ENCODE assay signal across 8 cellular contexts in the genomic region with DNA sequence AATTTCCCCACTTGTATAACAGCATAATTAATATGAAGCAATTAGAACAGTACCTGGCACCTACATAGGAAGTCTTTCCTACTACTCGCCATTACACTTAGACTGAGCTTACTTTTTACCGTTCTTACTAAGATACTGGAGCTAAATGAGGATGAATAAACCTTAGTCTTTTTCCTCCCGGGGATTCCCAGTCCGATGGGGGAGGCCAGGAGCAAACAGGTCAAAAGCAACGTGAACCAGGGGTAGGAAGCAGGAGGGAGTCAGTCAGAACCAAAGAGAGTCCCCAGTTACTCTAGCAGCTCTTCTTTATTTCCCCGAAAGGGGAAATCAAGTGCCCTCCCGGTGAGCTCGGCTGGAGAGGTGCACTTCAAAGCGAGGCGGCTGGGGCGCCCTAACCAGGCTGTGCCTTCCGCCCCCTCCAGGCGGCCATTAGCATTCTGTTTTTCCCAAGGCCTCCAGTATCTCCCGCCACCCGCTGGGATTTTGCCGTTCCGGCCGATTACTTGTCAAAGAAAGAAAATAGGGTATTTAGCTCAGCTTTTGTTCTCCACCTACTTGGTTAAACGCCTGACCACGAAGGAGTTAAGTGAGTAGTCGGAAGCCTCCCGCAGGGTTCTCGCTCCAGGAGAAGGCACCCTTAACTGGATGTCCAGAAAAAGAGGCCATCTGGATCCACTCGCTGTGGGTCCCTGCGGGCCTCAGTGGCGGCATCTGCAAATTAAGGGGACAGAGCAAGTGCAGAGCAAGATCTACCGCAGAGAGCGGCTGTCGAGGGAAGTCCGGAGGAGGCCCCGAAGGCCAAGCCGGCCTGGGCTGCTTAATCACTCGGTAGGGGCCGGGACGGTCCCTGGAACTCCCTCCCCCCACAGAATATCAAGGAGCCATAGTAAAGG. TPM values are rescaled to one million over a fixed set of nuclear protein-coding genes. Genes with fewer than 3 reads are reported as not detected.
DNase-seq lines count a peak whose midpoint lies in the region; ATAC-seq and TF ChIP-seq lines count a peak whose summit lies in the region.

No MANE protein-coding gene starts in this region.

- peaks cover 0 to 79% of the 10 kb centered on the region in 2 donors for H3K27me3 ChIP-seq in tibial artery

- H3K36me3 Mint-ChIP-seq in brain (no peaks in the 10 kb centered on the region), nephron (ENCODE audit: low read depth) (no peaks in the 10 kb centered on the region)

- ATAC-seq in GM18870 (IDR thresholded peaks at IDR 0.05; ENCODE audit: unreplicated experiment) (peak; percentile 49), HG03354 (IDR thresholded peaks at IDR 0.05; ENCODE audit: poor library complexity, severe bottlenecking, unreplicated experiment) (peak; percentile 60), HG02970 (IDR thresholded peaks at IDR 0.05; ENCODE audit: low FRiP score, unreplicated experiment) (no peak)

- H3K9me3 Mint-ChIP-seq in brain (peaks cover 0 to 7% (median 2%) of the 10 kb centered on the region in 5 experiments), nephron (no peaks in the 10 kb centered on the region)

- intact Hi-C loops in tibial artery (cut with DNase I; ENCODE audit: low total_unique reads) = no loop called here

- no peak overlapping the region for H3K27ac Mint-ChIP-seq in brain
- no peak overlapping the region for H3K27ac Mint-ChIP-seq in nephron

- H3K4me1 Mint-ChIP-seq in brain = peaks cover 53% of the 10 kb centered on the region
- peaks cover 45% of the 10 kb centered on the region for H3K4me1 Mint-ChIP-seq in nephron

- H3K4me3 ChIP-seq in tibial artery = no peak overlapping the region

- TF ChIP-seq CTCF in brain (conservative IDR thresholded peaks at IDR 0.05) (peak in 1 of 2 experiments; percentile 22), nephron (IDR thresholded peaks at IDR 0.05; ENCODE audit: unreplicated experiment in 3 of 3) (peak in 1 of 3 experiments; percentile 14), tibial artery (IDR thresholded peaks at IDR 0.05) (no peak)

- H3K4me1 ChIP-seq in tibial artery = peaks cover 0 to 37% (median 28%) of the 10 kb centered on the region in 4 donors

- H3K4me3 Mint-ChIP-seq in brain (peak overlapping the region; percentile 46 to 87 (median 80)), nephron (peak overlapping the region; percentile 42 to 47 (median 46))

- H3K27me3 Mint-ChIP-seq in brain (peaks cover 100% of the 10 kb centered on the region), nephron (ENCODE audit: low read depth) (peaks cover 98% of the 10 kb centered on the region)

- H3K27ac ChIP-seq in tibial artery = no peak overlapping the region

- no peak for DNase-seq in tibial artery
- DNase-seq in inferior parietal cortex (ENCODE audit: extremely low spot score) = no peak
- DNase-seq in NCI-H128 (lab: John Stamatoyannopoulos, UW; ENCODE audit: unreplicated experiment) = no peak

- no peaks in the 10 kb centered on the region for H3K36me3 ChIP-seq in tibial artery

- H3K9me3 ChIP-seq in tibial artery = no peaks in the 10 kb centered on the region

RNA-seq across cellular contexts. Expression of gene EOMES, which starts 6.3 kb away (rescaled TPM):
- polyA plus RNA-seq in brain (ENCODE audit: insufficient read depth, low read depth, low replicate concordance) = not detected
